ENCODE assay signal across 1 cellular context in the genomic region with DNA sequence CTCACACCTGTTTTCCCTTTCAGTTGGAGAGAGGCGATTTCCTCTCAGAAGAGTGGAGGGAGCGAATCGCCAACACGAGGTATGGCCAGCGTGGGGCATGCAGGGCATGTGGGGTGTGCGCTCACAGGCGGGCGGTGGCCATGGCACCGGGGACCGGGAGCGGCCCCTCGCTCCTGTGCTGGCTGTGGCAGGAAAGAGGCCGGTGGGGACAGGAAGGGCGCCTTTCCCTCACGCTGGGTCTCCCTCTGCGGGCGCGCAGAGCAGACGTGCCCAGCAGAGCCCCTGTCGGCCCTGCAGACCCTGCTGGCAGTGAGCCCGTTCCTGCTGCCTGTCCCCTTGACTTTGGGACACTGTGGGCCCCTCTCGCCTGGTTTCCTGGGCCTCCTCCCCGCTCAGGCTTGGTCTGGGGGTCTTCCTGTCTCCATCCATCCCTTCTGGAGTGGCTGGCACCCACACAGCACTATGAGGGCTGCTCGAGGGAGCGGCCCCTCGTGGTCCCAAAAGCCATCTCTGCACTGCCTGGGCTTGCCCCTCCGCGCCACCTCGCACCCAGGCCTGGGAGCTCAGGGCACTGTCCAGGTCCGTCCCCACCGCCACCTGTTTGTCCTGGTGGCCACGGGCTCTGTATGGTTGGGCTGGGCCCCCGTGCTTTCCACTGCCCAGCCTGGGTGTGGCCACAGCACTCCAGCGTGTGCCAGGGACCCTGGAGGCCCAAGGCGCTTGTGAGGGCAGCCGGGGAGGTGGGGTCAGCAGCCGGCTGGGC.
TF ChIP-seq lines count a peak whose summit lies in the region.

No MANE protein-coding gene starts in this region.

TF ChIP-seq in HEK293, 187 proteins besides CTCF, POLR2A, EP300 and RAD21 (continued from another document):
- TF ChIP-seq, protein P1, sequence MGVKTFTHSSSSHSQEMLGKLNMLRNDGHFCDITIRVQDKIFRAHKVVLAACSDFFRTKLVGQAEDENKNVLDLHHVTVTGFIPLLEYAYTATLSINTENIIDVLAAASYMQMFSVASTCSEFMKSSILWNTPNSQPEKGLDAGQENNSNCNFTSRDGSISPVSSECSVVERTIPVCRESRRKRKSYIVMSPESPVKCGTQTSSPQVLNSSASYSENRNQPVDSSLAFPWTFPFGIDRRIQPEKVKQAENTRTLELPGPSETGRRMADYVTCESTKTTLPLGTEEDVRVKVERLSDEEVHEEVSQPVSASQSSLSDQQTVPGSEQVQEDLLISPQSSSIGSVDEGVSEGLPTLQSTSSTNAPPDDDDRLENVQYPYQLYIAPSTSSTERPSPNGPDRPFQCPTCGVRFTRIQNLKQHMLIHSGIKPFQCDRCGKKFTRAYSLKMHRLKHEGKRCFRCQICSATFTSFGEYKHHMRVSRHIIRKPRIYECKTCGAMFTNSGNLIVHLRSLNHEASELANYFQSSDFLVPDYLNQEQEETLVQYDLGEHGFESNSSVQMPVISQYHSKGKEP (tag by site-specific recombination; IDR thresholded peaks at IDR 0.05): no peak
TF ChIP-seq in HEK293: peak in this region for 1.
